23 cellular contexts compared by ENCODE assay signal in the genomic region with DNA sequence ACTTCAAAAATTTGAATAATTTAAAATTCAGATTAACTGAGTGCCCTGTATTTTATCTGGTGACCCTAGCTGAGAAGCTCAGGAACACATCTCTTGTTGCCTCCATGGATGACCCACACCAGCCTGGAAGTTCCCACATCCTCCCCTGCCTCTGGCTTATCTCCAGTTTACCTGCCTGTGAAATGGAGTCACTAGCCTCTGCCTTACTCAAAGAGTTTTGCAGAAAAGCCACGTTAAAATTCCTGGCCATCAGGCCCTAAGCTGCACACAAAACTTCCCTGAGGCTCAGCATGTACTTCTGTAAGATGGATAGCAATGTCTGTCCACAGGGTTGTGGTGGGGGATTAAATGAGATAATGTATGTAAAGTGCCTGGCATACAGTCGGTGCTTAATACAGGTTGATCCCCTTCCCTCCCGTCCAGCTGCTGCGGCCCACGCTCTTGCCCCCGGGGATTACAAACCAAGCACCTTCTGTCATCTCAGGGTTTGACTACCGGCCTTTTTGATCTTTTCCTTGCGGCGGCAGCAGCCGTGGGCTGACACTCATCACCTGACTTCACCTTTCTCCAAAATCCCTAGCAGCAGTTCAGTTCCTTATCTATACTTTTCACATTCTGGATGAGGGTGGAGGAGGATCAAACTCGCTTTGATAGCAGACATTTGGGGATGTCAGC.
"Had no signal": no experiment of that assay in that cellular context is flagged by ENCODE, and none has a peak within 500 bp of the region (broad histone marks: within the 10 kb centered on the region; RNA-seq: fewer than 3 reads in every experiment).

No MANE protein-coding gene starts in this region.

- H3K4me1 ChIP-seq: SJSA1 had no signal

- H3K27ac Mint-ChIP-seq: IgD-negative memory B cell had no signal

- DNase-seq: KBM-7, MV-4-11, NCI-H1048, NCI-H1105, NCI-H1417, NCI-H1436 treated with DMSO at 0.1 percent for 48 hours, NCI-H1694, NCI-H187 treated with DMSO at 0.1 percent for 48 hours, NCI-H2029 treated with DMSO at 0.1 percent for 48 hours, NCI-H2171 treated with DMSO at 0.1 percent for 48 hours, NCI-H345, NCI-H446 treated with DMSO at 0.1 percent for 48 hours, NCI-H510A treated with DMSO at 0.1 percent for 48 hours, NCI-H526, Right ventricle myocardium superior, RPMI8226, SIG-M5 had no signal

- H3K9me3 Mint-ChIP-seq: IgD-negative memory B cell had no signal

- H3K9me3 ChIP-seq: SJSA1 had no signal

- H3K27me3 ChIP-seq: SJSA1 had no signal

- H3K4me3 ChIP-seq: SJSA1, SK-N-MC had no signal

- FAIRE-seq: HTR-8/SVneo, RCC 7860 had no signal

- H3K36me3 Mint-ChIP-seq: IgD-negative memory B cell had no signal

- H3K4me1 Mint-ChIP-seq: IgD-negative memory B cell had no signal

- H3K36me3 ChIP-seq: SJSA1 had no signal

- H3K27ac ChIP-seq: HL-60, SJSA1, SK-N-MC had no signal

- H3K4me3 Mint-ChIP-seq: IgD-negative memory B cell had no signal
